20 cellular contexts compared by ENCODE assay signal in the genomic region with DNA sequence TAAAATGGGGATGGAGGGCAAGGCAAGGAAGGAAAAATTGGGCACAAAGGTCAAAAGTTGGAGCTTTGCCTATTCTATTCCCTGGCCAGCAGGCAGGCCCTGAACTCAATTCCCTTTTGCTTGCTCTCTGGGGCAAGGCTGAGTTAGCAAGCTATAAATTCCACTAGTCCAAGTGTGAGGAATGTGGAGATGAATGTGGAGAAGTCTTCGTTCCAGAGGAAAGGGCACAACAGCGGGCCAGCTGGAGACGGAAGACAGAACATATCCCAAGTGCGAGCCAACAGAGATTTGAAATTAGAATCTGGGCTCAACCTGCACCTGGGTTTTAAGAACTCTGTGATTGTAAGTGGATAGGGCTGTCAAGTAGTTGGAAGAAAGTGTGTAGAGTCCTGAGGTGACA. TPM values are rescaled to one million over a fixed set of nuclear protein-coding genes. Genes with fewer than 3 reads are reported as not detected.
DNase-seq lines count a peak whose midpoint lies in the region; ATAC-seq, FAIRE-seq and TF ChIP-seq lines count a peak whose summit lies in the region.
"Had no signal": no experiment of that assay in that cellular context is flagged by ENCODE, and none has a peak within 500 bp of the region (broad histone marks: within the 10 kb centered on the region; RNA-seq: fewer than 3 reads in every experiment).

No MANE protein-coding gene starts in this region.

- no peak overlapping the region for H2AFZ ChIP-seq in osteoblast (ENCODE audit: low read length)

- H3K4me1 ChIP-seq in adipocyte (ENCODE audit: control insufficient read depth, insufficient read depth, low read length) (peaks cover 51% of the 10 kb centered on the region), osteoblast (ENCODE audit: insufficient read depth, low read length) (no peaks in the 10 kb centered on the region)
- H3K4me1 ChIP-seq: A549 had no signal

- no peaks in the 10 kb centered on the region for H3K27me3 ChIP-seq in adipocyte (replicated peaks; ENCODE audit: control insufficient read depth, insufficient read depth, low read length)
- H3K27me3 ChIP-seq in osteoblast (ENCODE audit: insufficient read depth, low read length), result peaks cover 2% of the 10 kb centered on the region

- no peaks in the 10 kb centered on the region for H3K9me3 ChIP-seq in adipocyte (ENCODE audit: control insufficient read depth, low read length)
- H3K9me3 ChIP-seq in osteoblast (ENCODE audit: low read depth, low read length), result no peaks in the 10 kb centered on the region
- H3K9me3 ChIP-seq: A549, Caco-2 had no signal

- intact Hi-C loops in Right ventricle myocardium inferior (cut with DNase I) (no loop called here), cardiac septum (cut with DNase I) (no loop called here), sciatic nerve (cut with DNase I) (no loop called here)

- no peak overlapping the region for H3K4me2 ChIP-seq in osteoblast (ENCODE audit: insufficient read depth, low read length)
- H3K4me2 ChIP-seq: A549 had no signal

- no peaks in the 10 kb centered on the region for H4K20me1 ChIP-seq in osteoblast (ENCODE audit: insufficient read depth, low read length)

- H3K79me2 ChIP-seq in osteoblast (ENCODE audit: insufficient read depth, low read length), result no peaks in the 10 kb centered on the region

- DNase-seq in Right ventricle myocardium inferior (ENCODE audit: missing footprints) (no peak), cardiac septum (ENCODE audit: low spot score) (no peak), adipocyte (ENCODE audit: low read depth) (no peak), osteoblast (ENCODE audit: insufficient read length, low spot score, missing footprints) (peak; percentile 36), sciatic nerve (ENCODE audit: low spot score) (no peak), RCC 7860 (ENCODE audit: low spot score) (no peak), dedifferentiated amniotic fluid mesenchymal stem cell (ENCODE audit: extremely low spot score) (no peak)
- no peak for DNase-seq in activated CD4-positive, alpha-beta T cell treated with anti-CD3 and anti-CD28 coated beads for 1 hour
- DNase-seq: AML-193; Caco-2; CD4-positive, alpha-beta T cell; H9 had no signal

- peak overlapping the region; percentile 66 for H3K9ac ChIP-seq in adipocyte (ENCODE audit: low read length)

- H3K36me3 ChIP-seq in adipocyte (ENCODE audit: control insufficient read depth, insufficient read depth, low read length, severe bottlenecking) (no peaks in the 10 kb centered on the region), osteoblast (ENCODE audit: insufficient read depth, low read length) (no peaks in the 10 kb centered on the region)

- H3K4me3 ChIP-seq in adipocyte (ENCODE audit: low read length), result no peak overlapping the region
- no peak overlapping the region for H3K4me3 ChIP-seq in osteoblast (ENCODE audit: insufficient read depth, low read length)
- H3K4me3 ChIP-seq: A549 had no signal

- ATAC-seq in Right ventricle myocardium inferior (peak; percentile 56), sciatic nerve (peak; percentile 29)
- ATAC-seq: A549 had no signal

- TF ChIP-seq CTCF in osteoblast (IDR thresholded peaks at IDR 0.05; ENCODE audit: extremely low read depth, low read depth, low read length), result no peak

- H3K27ac ChIP-seq in osteoblast (ENCODE audit: low read depth, low read length), result no peak overlapping the region
- H3K27ac ChIP-seq: 22Rv1, A549, C4-2B had no signal

- no peak for FAIRE-seq in RCC 7860 (lab: Jason Lieb, UNC)
- FAIRE-seq: A549, D721Med, G401.6, GM12891, GM19239, H1 had no signal

RNA-seq across cellular contexts. Expression of gene FZD4, which starts 29.5 kb away (rescaled TPM):
- total RNA-seq in Right ventricle myocardium inferior (31.3 TPM), cardiac septum (14.4 TPM), osteoblast (12.7 and 16.2 TPM in 2 replicates), sciatic nerve (40.7 TPM)
- total RNA-seq: CD4-positive, alpha-beta T cell had no signal

RNA-seq across cellular contexts. Expression of gene TMEM135, which starts 53.0 kb away (rescaled TPM):
- 18.1 TPM for total RNA-seq in Right ventricle myocardium inferior
- 6.4 TPM for total RNA-seq in cardiac septum
- total RNA-seq in osteoblast, result 35.8 and 56.0 TPM in 2 replicates
- total RNA-seq in sciatic nerve, result 35.7 TPM
